ENCODE assay signal across 18 cellular contexts in genomic region chr5:92887254-92887653, GRCh38.
DNase-seq lines count a peak whose midpoint lies in the region; ATAC-seq, FAIRE-seq and TF ChIP-seq lines count a peak whose summit lies in the region.
"Had no signal": no experiment of that assay in that cellular context is flagged by ENCODE, and none has a peak within 500 bp of the region (broad histone marks: within the 10 kb centered on the region; RNA-seq: fewer than 3 reads in every experiment).

No MANE protein-coding gene starts in this region.

- WGBS in right lobe of liver (ENCODE audit: insufficient coverage, low coverage, low lambda C conversion rate, missing lambda C conversion rate) = 20% methylated on average over 2 of the region's 2 CpGs
- WGBS in esophagus squamous epithelium, 2 donors = 41 to 52% methylated on average over 2 of the region's 2 CpGs

- ATAC-seq in right lobe of liver = peak; percentile 78 to 94 (median 84)
- ATAC-seq: A549; CD8-positive, alpha-beta T cell had no signal

- TF ChIP-seq POLR2A in right lobe of liver (IDR thresholded peaks at IDR 0.05) (no peak), esophagus squamous epithelium (IDR thresholded peaks at IDR 0.05) (no peak)

- H3K4me2 ChIP-seq in MM.1S (ENCODE audit: low read depth, low read length) = peak overlapping the region; percentile 36; the same call in 1 of the 2 replicates
- H3K4me2 ChIP-seq: A549 had no signal

- FAIRE-seq in endometrium (lab: Jason Lieb, UNC) = peak; percentile 78
- FAIRE-seq: A549, D721Med, GM12892, H1 had no signal

- intact Hi-C loops in right lobe of liver (cut with DNase I) = no loop called here
- intact Hi-C loops in esophagus squamous epithelium (cut with DNase I) = no loop called here

- H3K9me3 ChIP-seq in MM.1S (replicated peaks; ENCODE audit: insufficient read depth, low read length) = no peaks in the 10 kb centered on the region
- no peaks in the 10 kb centered on the region for H3K9me3 ChIP-seq in right lobe of liver
- H3K9me3 ChIP-seq in BE2C = no peaks in the 10 kb centered on the region
- H3K9me3 ChIP-seq in esophagus squamous epithelium = no peaks in the 10 kb centered on the region
- H3K9me3 ChIP-seq: A549 had no signal

- H3K36me3 ChIP-seq in MM.1S (replicated peaks; ENCODE audit: insufficient read depth, low read length) = no peaks in the 10 kb centered on the region
- H3K36me3 ChIP-seq in right lobe of liver = no peaks in the 10 kb centered on the region
- no peaks in the 10 kb centered on the region for H3K36me3 ChIP-seq in BE2C
- H3K36me3 ChIP-seq in esophagus squamous epithelium = no peaks in the 10 kb centered on the region

- no peaks in the 10 kb centered on the region for H4K20me1 ChIP-seq in MM.1S (ENCODE audit: insufficient read depth, low read length)

- no peaks in the 10 kb centered on the region for H3K27me3 ChIP-seq in MM.1S (replicated peaks; ENCODE audit: insufficient read depth, low read length)
- H3K27me3 ChIP-seq in right lobe of liver = no peaks in the 10 kb centered on the region
- H3K27me3 ChIP-seq in BE2C = no peaks in the 10 kb centered on the region
- no peaks in the 10 kb centered on the region for H3K27me3 ChIP-seq in esophagus squamous epithelium

- TF ChIP-seq CTCF in MM.1S (IDR thresholded peaks at IDR 0.05; ENCODE audit: low read length) (no peak), right lobe of liver (IDR thresholded peaks at IDR 0.05) (no peak), BE2C (IDR thresholded peaks at IDR 0.05; ENCODE audit: low read depth, low read length) (no peak), esophagus squamous epithelium (IDR thresholded peaks at IDR 0.05) (no peak)

- H3K27ac ChIP-seq in MM.1S (ENCODE audit: low read length) = no peak overlapping the region
- no peak overlapping the region for H3K27ac ChIP-seq in right lobe of liver
- H3K27ac ChIP-seq in esophagus squamous epithelium = no peak overlapping the region
- H3K27ac ChIP-seq: A549 had no signal

- no peaks in the 10 kb centered on the region for H3K9me2 ChIP-seq in MM.1S (replicated peaks; ENCODE audit: insufficient read depth, low read length)

- H3K4me3 ChIP-seq in MM.1S (ENCODE audit: low read length) = no peak overlapping the region
- H3K4me3 ChIP-seq in right lobe of liver = no peak overlapping the region
- no peak overlapping the region for H3K4me3 ChIP-seq in BE2C (ENCODE audit: low read depth, low read length)
- H3K4me3 ChIP-seq in esophagus squamous epithelium = no peak overlapping the region
- H3K4me3 ChIP-seq: A549 had no signal

- no peak overlapping the region for H3K9ac ChIP-seq in MM.1S (ENCODE audit: low read length)

- DNase-seq in MM.1S (no peak), NCI-H748 (lab: John Stamatoyannopoulos, UW; ENCODE audit: unreplicated experiment) (peak; percentile 46), right lobe of liver (no peak), NCI-H2107 treated with DMSO at 0.1 percent for 48 hours (lab: John Stamatoyannopoulos, UW; ENCODE audit: unreplicated experiment) (no peak), NCI-H2196 treated with DMSO at 0.1 percent for 48 hours (lab: John Stamatoyannopoulos, UW; ENCODE audit: unreplicated experiment) (no peak), BE2C (no peak), esophagus squamous epithelium (lab: John Stamatoyannopoulos, UW) (no peak)
- DNase-seq: CD8-positive, alpha-beta T cell; COR-L47; DMS153; DMS79 treated with DMSO at 0.1 percent for 48 hours; GDM1; HCEC 1CT had no signal

- H2AFZ ChIP-seq in MM.1S (ENCODE audit: low read length) = no peak overlapping the region

- H3K4me1 ChIP-seq in MM.1S (ENCODE audit: low read length) = peaks cover 19% of the 10 kb centered on the region
- H3K4me1 ChIP-seq in right lobe of liver = no peaks in the 10 kb centered on the region
- H3K4me1 ChIP-seq in BE2C = peaks cover 6% of the 10 kb centered on the region; the same call in 1 of the 2 replicates
- no peaks in the 10 kb centered on the region for H3K4me1 ChIP-seq in esophagus squamous epithelium
- H3K4me1 ChIP-seq: A549 had no signal

- H3F3A ChIP-seq in MM.1S (ENCODE audit: insufficient read depth, low read length) = no peaks in the 10 kb centered on the region

- H3K79me2 ChIP-seq in MM.1S (ENCODE audit: low read length) = no peaks in the 10 kb centered on the region
